In genomic region chrX:106050054-106050453, GRCh38 we compare ENCODE assay signal across 33 cellular contexts. TPM values are rescaled to one million over a fixed set of nuclear protein-coding genes. Genes with fewer than 3 reads are reported as not detected.
"Had no signal": no experiment of that assay in that cellular context is flagged by ENCODE, and none has a peak within 500 bp of the region (broad histone marks: within the 10 kb centered on the region; RNA-seq: fewer than 3 reads in every experiment).

No MANE protein-coding gene starts in this region.

- H3K4me3 ChIP-seq: colonic mucosa, esophagus squamous epithelium, gastrocnemius medialis, heart right ventricle, left lung, lower lobe of right lung, mucosa of descending colon had no signal

- H3K27me3 ChIP-seq: colonic mucosa, esophagus squamous epithelium had no signal

- FAIRE-seq: endometrium, islet of Langerhans, keratinocyte had no signal

- H3K36me3 ChIP-seq: colonic mucosa, esophagus squamous epithelium, gastrocnemius medialis, heart right ventricle, left lung, lower lobe of right lung had no signal

- ATAC-seq: effector memory CD8-positive, alpha-beta T cell; esophagus mucosa; gastrocnemius medialis; heart right ventricle; left cardiac atrium; left lung; left ventricle myocardium superior; lower lobe of right lung; mucosa of descending colon had no signal

- H3K9me3 ChIP-seq: colonic mucosa, esophagus squamous epithelium, gastrocnemius medialis, left lung, lower lobe of right lung, mucosa of descending colon had no signal

- H3K4me1 ChIP-seq: colonic mucosa, esophagus squamous epithelium, gastrocnemius medialis, heart right ventricle, left lung, lower lobe of right lung had no signal

- H3K27ac ChIP-seq: colonic mucosa, epithelial cell of prostate, esophagus squamous epithelium, gastrocnemius medialis, heart right ventricle, left lung, lower lobe of right lung had no signal

- DNase-seq: colonic mucosa; cortex of kidney; effector CD8-positive, alpha-beta T cell; effector memory CD8-positive, alpha-beta T cell; endodermal cell; erythroblast; esophagus squamous epithelium; foreskin fibroblast; foreskin melanocyte; gastrocnemius medialis; glutamatergic neuron; head of caudate nucleus; heart right ventricle; hippocampal formation; left cardiac atrium; left lung; left ventricle myocardium superior; lower lobe of right lung; mesenchymal stem cell; mucosa of descending colon had no signal

RNA-seq across cellular contexts. Expression of gene SERPINA7, which starts 11.5 kb away (rescaled TPM):
- total RNA-seq: dermis microvascular lymphatic vessel endothelial cell, endodermal cell, esophagus mucosa, esophagus squamous epithelium, glomerular endothelial cell, heart right ventricle, kidney epithelial cell, left cardiac atrium, left lung, left ventricle myocardium superior, lower leg skin, lower lobe of right lung, lung microvascular endothelial cell, mesenteric fat pad, mesothelial cell of epicardium, mucosa of descending colon, myocyte had no signal
- polyA plus RNA-seq: heart right ventricle, keratinocyte had no signal
